Comparison of ENCODE assay signal across 3 cellular contexts in genomic region chr15:75573643-75574384, GRCh38.
A peak's percentile ranks its signal among the peaks of the same experiment; 100 is the strongest.
TF ChIP-seq lines count a peak whose summit lies in the region.

No MANE protein-coding gene starts in this region.

TF ChIP-seq in SK-N-SH treated with all-trans-retinoic acid at 6 μM for 48 hours, 23 proteins besides CTCF, POLR2A, EP300 and RAD21:
- no peak for TF ChIP-seq ZC3H10 (CRISPR knock-in tag; IDR thresholded peaks at IDR 0.05)
- TF ChIP-seq ZFP3 (CRISPR knock-in tag; IDR thresholded peaks at IDR 0.05) = 0 out of 2 replicates have a peak, but pooled peaks have one; percentile 21

TF ChIP-seq in SK-N-SH, 30 proteins besides CTCF, POLR2A, EP300 and RAD21:
- TF ChIP-seq EZH2phosphoT487 (IDR thresholded peaks at IDR 0.05; ENCODE audit: borderline replicate concordance, low read depth) (no peak), USF2 (IDR thresholded peaks at IDR 0.05; ENCODE audit: borderline replicate concordance, low read depth, low read length) (no peak), TEAD4 (IDR thresholded peaks at IDR 0.05; ENCODE audit: borderline replicate concordance, insufficient read depth) (no peak), RXRA (IDR thresholded peaks at IDR 0.05; ENCODE audit: borderline replicate concordance, low read depth) (no peak), SMC3 (IDR thresholded peaks at IDR 0.05; ENCODE audit: low read depth, low read length) (no peak), NRF1 (IDR thresholded peaks at IDR 0.05; ENCODE audit: low read depth, low read length) (no peak), GABPA (IDR thresholded peaks at IDR 0.05; ENCODE audit: low read depth) (no peak), TCF12 (IDR thresholded peaks at IDR 0.05) (no peak), TAF1 (IDR thresholded peaks at IDR 0.05; ENCODE audit: borderline replicate concordance, low read depth, low read length) (no peak), RFX5 (IDR thresholded peaks at IDR 0.05; ENCODE audit: low read length) (no peak), FOSL2 (IDR thresholded peaks at IDR 0.05; ENCODE audit: borderline replicate concordance, low read depth) (no peak), ELF1 (IDR thresholded peaks at IDR 0.05) (no peak), ZBTB33 (IDR thresholded peaks at IDR 0.05; ENCODE audit: borderline replicate concordance, low read depth) (no peak), SIN3A (IDR thresholded peaks at IDR 0.05; ENCODE audit: borderline replicate concordance, low read depth, low read length) (no peak), IRF3 (IDR thresholded peaks at IDR 0.05; ENCODE audit: low read depth, low read length) (no peak), MXI1 (IDR thresholded peaks at IDR 0.05; ENCODE audit: low read depth, low read length) (no peak), FOXJ3 (CRISPR knock-in tag; IDR thresholded peaks at IDR 0.05) (no peak)

TF ChIP-seq in IMR-90, 13 proteins besides CTCF, POLR2A, EP300 and RAD21:
- TF ChIP-seq BHLHE40 (IDR thresholded peaks at IDR 0.05; ENCODE audit: low read depth, low read length) = no peak
- no peak for TF ChIP-seq MAZ (IDR thresholded peaks at IDR 0.05; ENCODE audit: borderline replicate concordance, low read depth, low read length)
- no peak for TF ChIP-seq MXI1 (IDR thresholded peaks at IDR 0.05; ENCODE audit: borderline replicate concordance, low read depth, low read length)
- TF ChIP-seq ELK1 (IDR thresholded peaks at IDR 0.05; ENCODE audit: borderline replicate concordance, low read depth, low read length) = no peak
- TF ChIP-seq MAFK (IDR thresholded peaks at IDR 0.05; ENCODE audit: low read depth, low read length) = no peak
- TF ChIP-seq RFX5 (IDR thresholded peaks at IDR 0.05; ENCODE audit: low read depth, low read length) = no peak
- no peak for TF ChIP-seq SMC3 (IDR thresholded peaks at IDR 0.05; ENCODE audit: low read depth, low read length)
- no peak for TF ChIP-seq USF2 (IDR thresholded peaks at IDR 0.05; ENCODE audit: low read depth, low read length)
- no peak for TF ChIP-seq RCOR1 (IDR thresholded peaks at IDR 0.05; ENCODE audit: insufficient replicate concordance, low read length)
- TF ChIP-seq FOS (IDR thresholded peaks at IDR 0.05; ENCODE audit: low read depth, low read length) = no peak
- TF ChIP-seq CEBPB (IDR thresholded peaks at IDR 0.05; ENCODE audit: low read depth, low read length) = no peak
- no peak for TF ChIP-seq NFE2L2 (IDR thresholded peaks at IDR 0.05; ENCODE audit: low read depth, low read length)
- no peak for TF ChIP-seq CHD1 (IDR thresholded peaks at IDR 0.05; ENCODE audit: low read depth, low read length)
